In the genomic region with DNA sequence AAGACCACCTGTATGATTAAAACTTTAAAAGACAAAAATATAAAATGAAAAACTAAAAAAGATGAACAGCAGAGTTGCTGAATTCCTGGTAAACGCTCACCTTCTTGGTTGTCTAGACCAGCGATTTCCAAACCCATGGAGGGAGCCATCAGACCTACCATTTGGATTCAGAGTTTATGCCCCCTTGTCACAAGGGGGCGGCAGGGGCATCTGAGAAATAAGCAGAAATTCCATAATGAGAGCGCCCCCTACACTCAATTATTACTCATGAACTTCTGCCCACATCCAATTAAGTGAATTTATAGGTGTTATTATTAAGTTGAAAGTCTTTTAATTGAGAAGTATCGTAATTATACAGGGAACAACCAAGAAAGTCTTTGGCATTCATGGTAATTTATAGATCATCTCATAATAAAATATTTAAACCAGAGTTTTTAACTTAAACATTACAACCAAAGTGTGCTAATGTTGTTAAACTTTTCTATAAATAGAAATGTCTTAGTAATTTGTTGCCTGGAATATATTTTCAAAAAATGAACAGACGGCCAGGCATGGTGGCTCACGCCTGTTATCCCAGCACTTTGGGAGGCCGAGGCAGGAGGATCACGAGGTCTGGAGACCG, we compare ENCODE assay signal across 1 cellular context.
TF ChIP-seq lines count a peak whose summit lies in the region.

No MANE protein-coding gene starts in this region.

TF ChIP-seq in GM23338, 12 proteins besides CTCF, POLR2A, EP300 and RAD21 (continued from another document):
- TF ChIP-seq ZNF462 (CRISPR knock-in tag; IDR thresholded peaks at IDR 0.05) (0 out of 2 replicates have a peak, but pooled peaks have one; percentile 67), ZNF331 (CRISPR knock-in tag; IDR thresholded peaks at IDR 0.05; ENCODE audit: low read depth) (0 out of 2 replicates have a peak, but pooled peaks have one; percentile 20)
